8 cellular contexts compared by ENCODE assay signal in the genomic region with DNA sequence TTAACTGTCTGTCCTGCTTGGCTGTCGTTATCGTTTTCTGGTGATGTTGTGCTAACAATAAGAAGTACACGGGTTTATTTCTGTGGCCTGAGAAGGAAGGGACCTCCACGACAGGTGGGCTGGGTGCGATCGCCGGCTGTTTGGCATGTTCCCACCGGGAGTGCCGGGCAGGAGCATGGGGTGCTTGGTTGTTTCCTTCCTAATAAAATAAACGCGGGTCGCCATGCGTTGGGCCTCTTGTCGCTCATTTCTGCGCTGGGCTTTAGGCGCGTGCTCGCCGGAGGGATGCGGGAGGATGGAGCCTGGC. TPM values are rescaled to one million over a fixed set of nuclear protein-coding genes. Genes with fewer than 3 reads are reported as not detected.
DNase-seq lines count a peak whose midpoint lies in the region; ATAC-seq, FAIRE-seq and TF ChIP-seq lines count a peak whose summit lies in the region.

No MANE protein-coding gene starts in this region.

- H3K27me3 ChIP-seq in left ventricle myocardium inferior (ENCODE audit: low read depth) (no peaks in the 10 kb centered on the region), astrocyte (ENCODE audit: insufficient read depth, low read length) (no peaks in the 10 kb centered on the region), lower lobe of right lung (ENCODE audit: low read depth) (no peaks in the 10 kb centered on the region)

- peak overlapping the region; percentile 74 for H3K4me2 ChIP-seq in astrocyte (ENCODE audit: low read length)

- TF ChIP-seq CTCF in left ventricle myocardium inferior (IDR thresholded peaks at IDR 0.05; ENCODE audit: borderline replicate concordance) (no peak), astrocyte (IDR thresholded peaks at IDR 0.05; ENCODE audit: insufficient read depth, low read depth, low read length) (no peak), lower lobe of right lung (IDR thresholded peaks at IDR 0.05) (no peak)

- no peak for FAIRE-seq in astrocyte (lab: Jason Lieb, UNC)

- H3K4me1 ChIP-seq in left ventricle myocardium inferior (peaks cover 21% of the 10 kb centered on the region), astrocyte (ENCODE audit: insufficient read depth, low read length) (peaks cover 7% of the 10 kb centered on the region), lower lobe of right lung (peaks cover 12% of the 10 kb centered on the region), urinary bladder (ENCODE audit: insufficient read depth) (no peaks in the 10 kb centered on the region)

- H3K36me3 ChIP-seq in left ventricle myocardium inferior (peaks cover 36% of the 10 kb centered on the region), astrocyte (ENCODE audit: insufficient read depth, low read length) (peaks cover 4% of the 10 kb centered on the region), lower lobe of right lung (peaks cover 55% of the 10 kb centered on the region), urinary bladder (ENCODE audit: insufficient read depth) (no peaks in the 10 kb centered on the region)

- ATAC-seq in Right ventricle myocardium inferior (no peak), lower lobe of right lung (no peak)

- H3K9me3 ChIP-seq in left ventricle myocardium inferior (replicated peaks) (no peaks in the 10 kb centered on the region), astrocyte (ENCODE audit: insufficient read depth, low read depth, low read length) (no peaks in the 10 kb centered on the region), lower lobe of right lung (no peaks in the 10 kb centered on the region)

- H3K4me1 Mint-ChIP-seq in astrocyte (ENCODE audit: low read depth, unreplicated experiment): no peaks in the 10 kb centered on the region

- DNase-seq in left ventricle myocardium inferior (no peak), Right ventricle myocardium inferior (ENCODE audit: missing footprints) (no peak), astrocyte (ENCODE audit: low read depth) (no peak), lower lobe of right lung (no peak), COR-L47 (lab: John Stamatoyannopoulos, UW) (no peak), NCI-H510A (lab: John Stamatoyannopoulos, UW) (no peak), amniotic stem cell (lab: John Stamatoyannopoulos, UW) (no peak)

- H3K27me3 Mint-ChIP-seq in astrocyte (ENCODE audit: low read depth, unreplicated experiment): no peaks in the 10 kb centered on the region

- H3K9me3 Mint-ChIP-seq in astrocyte (ENCODE audit: unreplicated experiment): no peaks in the 10 kb centered on the region

- no peak overlapping the region for H2AFZ ChIP-seq in astrocyte (ENCODE audit: low read depth, low read length)

- peaks cover 46% of the 10 kb centered on the region for H3K79me2 ChIP-seq in astrocyte (ENCODE audit: insufficient read depth, low read length)

- H3K4me3 Mint-ChIP-seq in astrocyte (ENCODE audit: unreplicated experiment): peak overlapping the region; percentile 66

- peak overlapping the region; percentile 89 for H3K27ac Mint-ChIP-seq in astrocyte (ENCODE audit: unreplicated experiment)

- WGBS in urinary bladder: 9% methylated on average over 20 of the region's 20 CpGs

- peak overlapping the region; percentile 94 for H3K27ac ChIP-seq in left ventricle myocardium inferior (replicated peaks)
- no peak overlapping the region for H3K27ac ChIP-seq in astrocyte (ENCODE audit: low read depth, low read length)
- peak overlapping the region; percentile 46 for H3K27ac ChIP-seq in lower lobe of right lung
- H3K27ac ChIP-seq in urinary bladder (ENCODE audit: low read depth): peak overlapping the region; percentile 80

- peak overlapping the region; percentile 50 for H3K9ac ChIP-seq in astrocyte (ENCODE audit: low read length)

- intact Hi-C loops in left ventricle myocardium inferior (cut with micrococcal nuclease) (no loop called here), Right ventricle myocardium inferior (cut with DNase I) (no loop called here), lower lobe of right lung (cut with DNase I) (no loop called here)

- H3K4me3 ChIP-seq in left ventricle myocardium inferior: peak overlapping the region; percentile 86
- peak overlapping the region; percentile 17 for H3K4me3 ChIP-seq in astrocyte (ENCODE audit: insufficient read depth, low read depth, low read length)
- H3K4me3 ChIP-seq in lower lobe of right lung: peak overlapping the region; percentile 43
- H3K4me3 ChIP-seq in urinary bladder (ENCODE audit: low read depth, low read length): peak overlapping the region; percentile 21

- H4K20me1 ChIP-seq in astrocyte (ENCODE audit: insufficient read depth, low read length): peaks cover 38% of the 10 kb centered on the region

- no peaks in the 10 kb centered on the region for H3K36me3 Mint-ChIP-seq in astrocyte (ENCODE audit: low read depth, unreplicated experiment)

RNA-seq across cellular contexts. Expression of a gene that starts 0.7 kb away (rescaled TPM):
- total RNA-seq in left ventricle myocardium inferior (79.3 TPM), Right ventricle myocardium inferior (85.2 TPM), astrocyte (137 and 143 TPM in 2 replicates), lower lobe of right lung (111 TPM), urinary bladder (33.0 TPM)
- polyA plus RNA-seq in urinary bladder: 138 TPM

RNA-seq across cellular contexts. Expression of a gene that starts 7.7 kb away (rescaled TPM):
- total RNA-seq in left ventricle myocardium inferior: 41.1 TPM
- 47.3 TPM for total RNA-seq in Right ventricle myocardium inferior
- total RNA-seq in astrocyte: 88.0 and 100.0 TPM in 2 replicates
- total RNA-seq in lower lobe of right lung: 77.5 TPM
- 14.9 TPM for total RNA-seq in urinary bladder
- polyA plus RNA-seq in urinary bladder: 81.9 TPM

RNA-seq across cellular contexts. Expression of a gene that starts 7.8 kb away (rescaled TPM):
- 84.1 TPM for total RNA-seq in left ventricle myocardium inferior
- 83.0 TPM for total RNA-seq in Right ventricle myocardium inferior
- 153 and 175 TPM in 2 replicates for total RNA-seq in astrocyte
- total RNA-seq in lower lobe of right lung: 235 TPM
- total RNA-seq in urinary bladder: 25.5 TPM
- polyA plus RNA-seq in urinary bladder: 91.8 TPM

RNA-seq across cellular contexts. Expression of a gene that starts 21.8 kb away (rescaled TPM):
- total RNA-seq in left ventricle myocardium inferior: 16.6 TPM
- 23.2 TPM for total RNA-seq in Right ventricle myocardium inferior
- 117 and 149 TPM in 2 replicates for total RNA-seq in astrocyte
- 49.0 TPM for total RNA-seq in lower lobe of right lung
- 17.3 TPM for total RNA-seq in urinary bladder
- polyA plus RNA-seq in urinary bladder: 10.1 TPM

RNA-seq across cellular contexts. Expression of a gene that starts 24.9 kb away (rescaled TPM):
- 39.8 TPM for total RNA-seq in left ventricle myocardium inferior
- total RNA-seq in Right ventricle myocardium inferior: 36.1 TPM
- total RNA-seq in astrocyte: 16.6 and 20.7 TPM in 2 replicates
- total RNA-seq in lower lobe of right lung: 47.8 TPM
- total RNA-seq in urinary bladder: 13.4 TPM
- polyA plus RNA-seq in urinary bladder: 33.4 TPM

Comparison
In these comparisons a context has a peak if more than half of its experiments do, and no peak if none do; other contexts are left out.
1. H3K4me3 ChIP-seq: peak in every context shown above with its lines; median percentile 86 in left ventricle myocardium inferior; 43 in lower lobe of right lung; 21 in urinary bladder; 17 in astrocyte.